9 cellular contexts compared by ENCODE assay signal in the genomic region with DNA sequence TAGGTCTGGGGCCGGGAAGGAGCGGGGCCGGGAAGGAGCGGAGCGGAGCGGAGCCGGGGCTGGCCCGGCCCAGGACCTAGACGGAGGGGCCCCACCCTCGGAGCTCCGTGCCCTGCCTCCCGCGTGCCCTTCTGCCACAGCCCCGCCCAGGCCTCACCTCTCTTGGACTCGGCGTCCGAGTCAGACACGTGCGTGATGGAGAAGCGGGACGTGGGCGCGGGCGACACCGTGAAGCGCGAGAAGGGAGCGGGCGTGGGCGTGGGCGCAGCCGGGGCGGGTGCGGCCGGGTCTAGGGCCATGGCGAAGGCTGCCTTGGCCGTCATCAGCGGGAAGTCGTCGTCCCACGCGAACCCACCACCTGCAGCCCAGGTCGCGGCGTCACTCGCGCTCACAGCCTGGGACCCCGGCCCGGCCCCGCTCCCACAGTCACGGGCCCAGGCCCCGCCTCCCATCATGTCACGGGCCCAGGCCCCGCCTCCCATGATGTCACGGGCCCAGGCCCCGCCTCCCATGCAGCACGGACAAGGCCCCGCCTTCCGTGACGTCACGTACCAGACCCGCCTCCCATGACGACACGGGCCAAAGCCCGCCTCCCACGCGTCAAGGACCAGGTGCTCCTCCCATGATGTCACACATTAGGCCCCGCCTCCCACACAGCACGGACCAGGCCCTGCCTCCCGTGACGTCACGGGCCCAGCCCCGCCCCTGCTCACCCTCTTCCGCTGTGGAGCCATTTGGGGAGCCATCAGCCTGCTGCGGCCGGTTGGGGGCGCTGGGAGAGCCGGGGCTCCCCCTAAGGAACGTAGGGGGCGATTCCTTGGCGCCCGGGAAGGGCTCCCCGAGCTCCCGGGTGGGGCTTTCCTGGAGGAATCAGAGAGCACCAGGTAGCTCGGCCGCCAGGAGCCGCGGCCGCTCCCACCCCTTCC. TPM values are rescaled to one million over a fixed set of nuclear protein-coding genes. Genes with fewer than 3 reads are reported as not detected.
DNase-seq lines count a peak whose midpoint lies in the region; ATAC-seq and TF ChIP-seq lines count a peak whose summit lies in the region.
"Had no signal": no experiment of that assay in that cellular context is flagged by ENCODE, and none has a peak within 500 bp of the region (broad histone marks: within the 10 kb centered on the region; RNA-seq: fewer than 3 reads in every experiment).

No MANE protein-coding gene starts in this region.

- 11 to 24% (median 11%) methylated on average over 64 to 89 of the region's 89 CpGs for WGBS in ovary, 3 donors

- peak in 1 of 3 donors; percentile 20 for TF ChIP-seq CTCF in ovary (IDR thresholded peaks at IDR 0.05)
- no peak for TF ChIP-seq CTCF in thoracic aorta (IDR thresholded peaks at IDR 0.05)

- no peaks in the 10 kb centered on the region for H3K9me3 Mint-ChIP-seq in activated naive CD8-positive, alpha-beta T cell (ENCODE audit: low read depth)

- no peaks in the 10 kb centered on the region for H3K27me3 ChIP-seq in HUES6 (ENCODE audit: control insufficient read depth, insufficient read depth, low read length)
- H3K27me3 ChIP-seq in ovary = no peaks in the 10 kb centered on the region
- no peaks in the 10 kb centered on the region for H3K27me3 ChIP-seq in thoracic aorta (replicated peaks; ENCODE audit: insufficient read depth)

- H3K27ac ChIP-seq in HUES6 (ENCODE audit: low read depth, low read length) (no peak overlapping the region), ovary (no peak overlapping the region), thoracic aorta (no peak overlapping the region)

- no peak overlapping the region for H3K27ac Mint-ChIP-seq in activated naive CD8-positive, alpha-beta T cell

- H3K9ac ChIP-seq in HUES6 (ENCODE audit: low read length) = no peak overlapping the region

- no peaks in the 10 kb centered on the region; the same call in 1 of the 2 replicates for H3K4me1 ChIP-seq in HUES6 (ENCODE audit: control insufficient read depth, insufficient read depth, low read length)
- H3K4me1 ChIP-seq in ovary (ENCODE audit: insufficient read depth) = peaks cover 3% of the 10 kb centered on the region
- no peaks in the 10 kb centered on the region for H3K4me1 ChIP-seq in thoracic aorta (ENCODE audit: control insufficient read depth in 1 of 2, low read depth in 2 of 2)

- no peaks in the 10 kb centered on the region for H3K36me3 Mint-ChIP-seq in activated naive CD8-positive, alpha-beta T cell

- H3K27me3 Mint-ChIP-seq in activated naive CD8-positive, alpha-beta T cell = no peaks in the 10 kb centered on the region

- DNase-seq in Caki2 (ENCODE audit: low read depth) (peak; percentile 95), head of caudate nucleus (peak; percentile 83 to 98 (median 94)), ovary (peak; percentile 78 to 89 (median 84)), thoracic aorta (ENCODE audit: low spot score) (peak; percentile 35)

- peak overlapping the region; percentile 49 for H3K4me3 Mint-ChIP-seq in activated naive CD8-positive, alpha-beta T cell

- in situ Hi-C loops in Caki2 (cut with HindIII; ENCODE audit: low pct_unique_long_range_greater_than_20kb, low sequenced_read_pairs) = no loop called here

- intact Hi-C loops in head of caudate nucleus (cut with DNase I) = no loop called here
- intact Hi-C loops in ovary (cut with DNase I) = no loop called here

- peak overlapping the region; percentile 67 for H3K4me3 ChIP-seq in HUES6 (ENCODE audit: low read depth, low read length)
- no peak overlapping the region for H3K4me3 ChIP-seq in ovary
- peak overlapping the region; percentile 65 for H3K4me3 ChIP-seq in thoracic aorta

- no peaks in the 10 kb centered on the region for H3K9me3 ChIP-seq in HUES6 (ENCODE audit: control insufficient read depth, insufficient read depth, low read depth, low read length)
- no peaks in the 10 kb centered on the region for H3K9me3 ChIP-seq in ovary
- H3K9me3 ChIP-seq in thoracic aorta = no peaks in the 10 kb centered on the region

- H3K36me3 ChIP-seq in HUES6 (ENCODE audit: control insufficient read depth, insufficient read depth, low read length) = no peaks in the 10 kb centered on the region
- H3K36me3 ChIP-seq in ovary = no peaks in the 10 kb centered on the region
- no peaks in the 10 kb centered on the region for H3K36me3 ChIP-seq in thoracic aorta

- TF ChIP-seq POLR2A in ovary (IDR thresholded peaks at IDR 0.05) = no peak

- no peaks in the 10 kb centered on the region for H3K4me1 Mint-ChIP-seq in activated naive CD8-positive, alpha-beta T cell (ENCODE audit: low read depth)

- TF ChIP-seq EP300 in ovary (IDR thresholded peaks at IDR 0.05) = no peak

- peak; percentile 8 for ATAC-seq in SK-N-SH treated with all-trans-retinoic acid at 6 μM for 48 hours
- no peak for ATAC-seq in thoracic aorta (ENCODE audit: insufficient number of reproducible peaks, low FRiP score, low read depth)
- ATAC-seq in HG03097 (IDR thresholded peaks at IDR 0.05; ENCODE audit: low FRiP score, unreplicated experiment) = no peak

TF ChIP-seq in SK-N-SH treated with all-trans-retinoic acid at 6 μM for 48 hours, 23 proteins besides CTCF, POLR2A, EP300 and RAD21:
- no peak for TF ChIP-seq CSDC2 (CRISPR knock-in tag; IDR thresholded peaks at IDR 0.05)
- no peak for TF ChIP-seq TSHZ2 (CRISPR knock-in tag; IDR thresholded peaks at IDR 0.05)
- TF ChIP-seq, protein P1, sequence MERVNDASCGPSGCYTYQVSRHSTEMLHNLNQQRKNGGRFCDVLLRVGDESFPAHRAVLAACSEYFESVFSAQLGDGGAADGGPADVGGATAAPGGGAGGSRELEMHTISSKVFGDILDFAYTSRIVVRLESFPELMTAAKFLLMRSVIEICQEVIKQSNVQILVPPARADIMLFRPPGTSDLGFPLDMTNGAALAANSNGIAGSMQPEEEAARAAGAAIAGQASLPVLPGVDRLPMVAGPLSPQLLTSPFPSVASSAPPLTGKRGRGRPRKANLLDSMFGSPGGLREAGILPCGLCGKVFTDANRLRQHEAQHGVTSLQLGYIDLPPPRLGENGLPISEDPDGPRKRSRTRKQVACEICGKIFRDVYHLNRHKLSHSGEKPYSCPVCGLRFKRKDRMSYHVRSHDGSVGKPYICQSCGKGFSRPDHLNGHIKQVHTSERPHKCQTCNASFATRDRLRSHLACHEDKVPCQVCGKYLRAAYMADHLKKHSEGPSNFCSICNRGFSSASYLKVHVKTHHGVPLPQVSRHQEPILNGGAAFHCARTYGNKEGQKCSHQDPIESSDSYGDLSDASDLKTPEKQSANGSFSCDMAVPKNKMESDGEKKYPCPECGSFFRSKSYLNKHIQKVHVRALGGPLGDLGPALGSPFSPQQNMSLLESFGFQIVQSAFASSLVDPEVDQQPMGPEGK (CRISPR knock-in tag; IDR thresholded peaks at IDR 0.05; ENCODE audit: borderline replicate concordance) = no peak
- no peak for TF ChIP-seq ISL1 (CRISPR knock-in tag; IDR thresholded peaks at IDR 0.05)
- TF ChIP-seq GLIS3 (CRISPR knock-in tag; IDR thresholded peaks at IDR 0.05) = no peak
- TF ChIP-seq PPARA (CRISPR knock-in tag; IDR thresholded peaks at IDR 0.05; ENCODE audit: borderline replicate concordance) = no peak
- TF ChIP-seq TCF4 (CRISPR knock-in tag; IDR thresholded peaks at IDR 0.05; ENCODE audit: borderline replicate concordance) = no peak
- TF ChIP-seq ZNF70 (CRISPR knock-in tag; IDR thresholded peaks at IDR 0.05) = no peak
- TF ChIP-seq ZFP30 (CRISPR knock-in tag; IDR thresholded peaks at IDR 0.05) = no peak
- TF ChIP-seq OSR1 (CRISPR knock-in tag; IDR thresholded peaks at IDR 0.05) = no peak
- TF ChIP-seq BACH2 (CRISPR knock-in tag; IDR thresholded peaks at IDR 0.05; ENCODE audit: borderline replicate concordance) = no peak
TF ChIP-seq in SK-N-SH treated with all-trans-retinoic acid at 6 μM for 48 hours: peak in this region for 0.

RNA-seq across cellular contexts. Expression of gene PVALEF, which starts 45.8 kb away (rescaled TPM):
- not detected in 2 replicates for total RNA-seq in Caki2 (2014; rRNA removed; shearing (Covaris generic); ENCODE audit: low replicate concordance)
- total RNA-seq in ovary = not detected
- polyA plus RNA-seq in ovary = not detected
- total RNA-seq in thoracic aorta = not detected
- total RNA-seq: T-helper 1 cell treated with Interleukin-12 subunit alpha and Interleukin-12 subunit beta and Interleukin-4 antibody, amounts not matched to agents 30 ng/mL and 1 ng/mL, for 36 hours had no signal

RNA-seq across cellular contexts. Expression of gene AATK, which starts 46.5 kb away (rescaled TPM):
- 0.09 and 2.1 TPM in 2 replicates for total RNA-seq in Caki2 (2014; rRNA removed; shearing (Covaris generic); ENCODE audit: low replicate concordance)
- total RNA-seq in ovary (1 to 10 TPM in 5 of 7 donors, under 1 TPM in 2; 0.23 to 3.1 (median 1.7) TPM), thoracic aorta (10 to 100 TPM in 1 of 2 donors, 1 to 10 TPM in 1; 6.1 to 19.8 TPM)
- 1 to 10 TPM in 1 of 2 donors, under 1 TPM in 1; 0.33 to 1.5 TPM for polyA plus RNA-seq in ovary

Comparison
In these comparisons a context has a peak if more than half of its experiments do, and no peak if none do; other contexts are left out.
1. DNase-seq: peak in every context shown above with its lines; median percentile 95 in Caki2; 94 in head of caudate nucleus; 84 in ovary; 35 in thoracic aorta.